1 cellular context compared by ENCODE assay signal in the genomic region with DNA sequence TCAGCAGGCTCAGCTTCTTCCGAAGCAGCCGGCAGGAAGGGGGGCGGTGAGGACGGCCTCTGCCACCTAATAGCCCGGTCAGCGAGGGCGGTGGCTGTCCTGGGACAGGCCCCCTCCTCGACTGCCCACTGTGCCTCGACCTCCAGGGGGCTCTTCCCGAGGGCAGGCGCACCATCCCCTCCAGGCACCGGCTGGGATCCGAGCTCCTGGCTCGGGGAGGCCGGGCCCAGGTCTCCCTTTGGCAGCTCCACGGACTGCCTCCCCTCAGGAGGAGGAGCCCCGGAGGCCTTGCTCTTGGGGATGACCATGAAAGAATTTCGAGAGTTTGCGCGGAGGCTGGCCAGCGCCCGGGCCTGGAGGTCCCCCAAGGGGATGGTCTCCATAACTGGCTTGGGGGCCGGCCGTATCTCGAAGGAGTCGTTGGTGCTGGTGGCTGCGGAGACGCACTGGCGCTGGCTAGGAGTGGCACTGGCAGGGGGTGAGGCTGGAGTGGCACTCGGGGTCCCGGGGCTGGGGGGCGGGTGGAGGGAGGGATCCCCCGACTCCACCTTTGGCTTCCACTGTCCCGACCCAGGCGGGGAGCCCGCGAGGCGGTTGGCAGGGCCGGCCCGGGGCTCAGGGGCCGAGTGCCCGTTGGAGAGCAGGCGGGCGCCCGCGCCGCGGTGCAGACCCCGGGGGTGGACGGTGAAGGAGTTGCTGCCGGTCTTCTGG.
TF ChIP-seq lines count a peak whose summit lies in the region.

No MANE protein-coding gene starts in this region.

TF ChIP-seq in K562, 482 proteins besides CTCF, POLR2A, EP300 and RAD21:
- TF ChIP-seq CHD2 (IDR thresholded peaks at IDR 0.05; ENCODE audit: low read depth, low read length) (no peak), RB1 (IDR thresholded peaks at IDR 0.05; ENCODE audit: low read depth) (0 out of 2 replicates have a peak, but pooled peaks have one; percentile 13), MAZ (CRISPR knock-in tag; conservative IDR thresholded peaks at IDR 0.05 in 1 of 2, IDR thresholded peaks at IDR 0.05 in 1 of 2) (0 out of 4 replicates have a peak, but pooled peaks of 1 of the 2 experiments have one; percentile 17), ZNF263 (CRISPR knock-in tag; IDR thresholded peaks at IDR 0.05; ENCODE audit: borderline replicate concordance) (peak; percentile 84), KDM5B (IDR thresholded peaks at IDR 0.05; ENCODE audit: insufficient replicate concordance, low read depth, low read length) (peak; percentile 53), ZBTB7A (IDR thresholded peaks at IDR 0.05; ENCODE audit: borderline replicate concordance, control insufficient read depth, low read depth, low read length) (peak; percentile 22; the same call in 1 of the 2 replicates)
